ENCODE assay signal across 1 cellular context in the genomic region with DNA sequence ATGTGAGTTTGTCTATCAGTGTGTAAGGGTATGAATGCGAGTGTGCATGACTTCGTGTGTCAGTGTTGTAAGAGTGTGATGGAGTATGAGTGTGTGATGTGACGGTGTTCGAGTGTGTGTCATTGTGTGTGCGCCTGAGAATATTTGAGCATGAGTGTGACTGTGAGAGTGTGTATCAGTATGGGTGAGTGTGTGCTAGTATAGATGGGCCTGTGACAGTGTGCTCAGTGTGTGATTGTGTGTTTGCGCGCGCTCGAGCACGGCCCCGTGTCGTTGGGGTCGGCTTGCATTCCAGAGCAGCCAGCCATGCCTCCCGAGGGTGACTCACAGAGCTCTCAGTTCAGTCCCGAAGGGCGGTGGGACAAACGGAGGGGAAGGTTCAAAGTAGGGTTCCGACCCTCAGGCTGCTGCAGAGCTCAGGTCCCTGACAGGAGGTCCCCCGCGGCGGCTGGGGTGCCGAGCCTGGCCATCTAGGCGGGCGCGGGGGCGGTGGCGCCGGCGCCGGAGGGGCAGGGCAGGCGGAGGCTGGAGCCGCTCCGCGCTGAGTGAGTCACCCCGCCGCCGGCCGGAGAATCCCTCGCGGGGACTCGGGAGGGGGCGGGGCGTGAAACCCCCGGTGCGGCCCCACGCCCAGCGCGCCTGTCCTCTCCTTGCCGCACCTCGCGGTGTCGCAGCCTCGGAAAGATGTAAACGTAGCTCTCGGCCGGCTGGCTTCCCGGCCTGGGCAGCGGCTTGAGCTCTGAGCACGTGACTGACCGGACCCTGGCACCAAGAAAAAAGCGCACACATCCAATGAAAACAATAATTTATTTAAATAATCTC.
A peak's percentile ranks its signal among the peaks of the same experiment; 100 is the strongest.
TF ChIP-seq lines count a peak whose summit lies in the region.

No MANE protein-coding gene starts in this region.

TF ChIP-seq in K562, 482 proteins besides CTCF, POLR2A, EP300 and RAD21 (continued from another document and continues in another):
- TF ChIP-seq, protein P1, sequence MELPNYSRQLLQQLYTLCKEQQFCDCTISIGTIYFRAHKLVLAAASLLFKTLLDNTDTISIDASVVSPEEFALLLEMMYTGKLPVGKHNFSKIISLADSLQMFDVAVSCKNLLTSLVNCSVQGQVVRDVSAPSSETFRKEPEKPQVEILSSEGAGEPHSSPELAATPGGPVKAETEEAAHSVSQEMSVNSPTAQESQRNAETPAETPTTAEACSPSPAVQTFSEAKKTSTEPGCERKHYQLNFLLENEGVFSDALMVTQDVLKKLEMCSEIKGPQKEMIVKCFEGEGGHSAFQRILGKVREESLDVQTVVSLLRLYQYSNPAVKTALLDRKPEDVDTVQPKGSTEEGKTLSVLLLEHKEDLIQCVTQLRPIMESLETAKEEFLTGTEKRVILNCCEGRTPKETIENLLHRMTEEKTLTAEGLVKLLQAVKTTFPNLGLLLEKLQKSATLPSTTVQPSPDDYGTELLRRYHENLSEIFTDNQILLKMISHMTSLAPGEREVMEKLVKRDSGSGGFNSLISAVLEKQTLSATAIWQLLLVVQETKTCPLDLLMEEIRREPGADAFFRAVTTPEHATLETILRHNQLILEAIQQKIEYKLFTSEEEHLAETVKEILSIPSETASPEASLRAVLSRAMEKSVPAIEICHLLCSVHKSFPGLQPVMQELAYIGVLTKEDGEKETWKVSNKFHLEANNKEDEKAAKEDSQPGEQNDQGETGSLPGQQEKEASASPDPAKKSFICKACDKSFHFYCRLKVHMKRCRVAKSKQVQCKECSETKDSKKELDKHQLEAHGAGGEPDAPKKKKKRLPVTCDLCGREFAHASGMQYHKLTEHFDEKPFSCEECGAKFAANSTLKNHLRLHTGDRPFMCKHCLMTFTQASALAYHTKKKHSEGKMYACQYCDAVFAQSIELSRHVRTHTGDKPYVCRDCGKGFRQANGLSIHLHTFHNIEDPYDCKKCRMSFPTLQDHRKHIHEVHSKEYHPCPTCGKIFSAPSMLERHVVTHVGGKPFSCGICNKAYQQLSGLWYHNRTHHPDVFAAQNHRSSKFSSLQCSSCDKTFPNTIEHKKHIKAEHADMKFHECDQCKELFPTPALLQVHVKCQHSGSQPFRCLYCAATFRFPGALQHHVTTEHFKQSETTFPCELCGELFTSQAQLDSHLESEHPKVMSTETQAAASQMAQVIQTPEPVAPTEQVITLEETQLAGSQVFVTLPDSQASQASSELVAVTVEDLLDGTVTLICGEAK (IDR thresholded peaks at IDR 0.05), result peak; percentile 66
- TF ChIP-seq, protein P1 (CRISPR knock-in tag; IDR thresholded peaks at IDR 0.05), result no peak
- TF ChIP-seq, protein P2, sequence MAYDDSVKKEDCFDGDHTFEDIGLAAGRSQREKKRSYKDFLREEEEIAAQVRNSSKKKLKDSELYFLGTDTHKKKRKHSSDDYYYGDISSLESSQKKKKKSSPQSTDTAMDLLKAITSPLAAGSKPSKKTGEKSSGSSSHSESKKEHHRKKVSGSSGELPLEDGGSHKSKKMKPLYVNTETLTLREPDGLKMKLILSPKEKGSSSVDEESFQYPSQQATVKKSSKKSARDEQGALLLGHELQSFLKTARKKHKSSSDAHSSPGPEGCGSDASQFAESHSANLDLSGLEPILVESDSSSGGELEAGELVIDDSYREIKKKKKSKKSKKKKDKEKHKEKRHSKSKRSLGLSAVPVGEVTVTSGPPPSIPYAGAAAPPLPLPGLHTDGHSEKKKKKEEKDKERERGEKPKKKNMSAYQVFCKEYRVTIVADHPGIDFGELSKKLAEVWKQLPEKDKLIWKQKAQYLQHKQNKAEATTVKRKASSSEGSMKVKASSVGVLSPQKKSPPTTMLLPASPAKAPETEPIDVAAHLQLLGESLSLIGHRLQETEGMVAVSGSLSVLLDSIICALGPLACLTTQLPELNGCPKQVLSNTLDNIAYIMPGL (CRISPR knock-in tag; IDR thresholded peaks at IDR 0.05), result 0 out of 2 replicates have a peak, but pooled peaks have one; percentile 33
- TF ChIP-seq MEIS2 (IDR thresholded peaks at IDR 0.05; ENCODE audit: partially characterized antibody), result peak; percentile 58
- peak; percentile 86 for TF ChIP-seq TARDBP (IDR thresholded peaks at IDR 0.05)
- TF ChIP-seq MAFG (tag; conservative IDR thresholded peaks at IDR 0.05), result no peak
- TF ChIP-seq CREM (IDR thresholded peaks at IDR 0.05; ENCODE audit: low read depth), result peak; percentile 60; the same call in 1 of the 2 replicates
- peak; percentile 69; the same call in 1 of the 2 replicates for TF ChIP-seq NR2C2 (CRISPR knock-in tag; IDR thresholded peaks at IDR 0.05)
- TF ChIP-seq NR2C2 (tag; IDR thresholded peaks at IDR 0.05), result peak; percentile 70
- TF ChIP-seq, protein P3, sequence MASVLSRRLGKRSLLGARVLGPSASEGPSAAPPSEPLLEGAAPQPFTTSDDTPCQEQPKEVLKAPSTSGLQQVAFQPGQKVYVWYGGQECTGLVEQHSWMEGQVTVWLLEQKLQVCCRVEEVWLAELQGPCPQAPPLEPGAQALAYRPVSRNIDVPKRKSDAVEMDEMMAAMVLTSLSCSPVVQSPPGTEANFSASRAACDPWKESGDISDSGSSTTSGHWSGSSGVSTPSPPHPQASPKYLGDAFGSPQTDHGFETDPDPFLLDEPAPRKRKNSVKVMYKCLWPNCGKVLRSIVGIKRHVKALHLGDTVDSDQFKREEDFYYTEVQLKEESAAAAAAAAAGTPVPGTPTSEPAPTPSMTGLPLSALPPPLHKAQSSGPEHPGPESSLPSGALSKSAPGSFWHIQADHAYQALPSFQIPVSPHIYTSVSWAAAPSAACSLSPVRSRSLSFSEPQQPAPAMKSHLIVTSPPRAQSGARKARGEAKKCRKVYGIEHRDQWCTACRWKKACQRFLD (CRISPR knock-in tag; IDR thresholded peaks at IDR 0.05), result peak; percentile 91
- TF ChIP-seq PHF20 (IDR thresholded peaks at IDR 0.05; ENCODE audit: partially characterized antibody), result peak; percentile 51
- TF ChIP-seq CLOCK (CRISPR knock-in tag; IDR thresholded peaks at IDR 0.05; ENCODE audit: borderline replicate concordance), result no peak
- TF ChIP-seq ESRRA (IDR thresholded peaks at IDR 0.05; ENCODE audit: borderline replicate concordance, low read depth), result peak; percentile 60; the same call in 1 of the 2 replicates
- no peak for TF ChIP-seq NEUROD1 (IDR thresholded peaks at IDR 0.05; ENCODE audit: borderline replicate concordance, low read depth, low read length, partially characterized antibody)
- TF ChIP-seq ELF1 (tag; IDR thresholded peaks at IDR 0.05), result no peak
- TF ChIP-seq XRCC5 (IDR thresholded peaks at IDR 0.05; ENCODE audit: low read depth, low read length), result no peak
- TF ChIP-seq ZSCAN32 (CRISPR knock-in tag; IDR thresholded peaks at IDR 0.05), result no peak
- peak; percentile 83 to 85 for TF ChIP-seq NRF1 (conservative IDR thresholded peaks at IDR 0.05 in 1 of 2, IDR thresholded peaks at IDR 0.05 in 1 of 2)
- TF ChIP-seq HDAC2 (IDR thresholded peaks at IDR 0.05), result peak; percentile 24; the same call in 1 of the 2 replicates
- TF ChIP-seq, protein P4, sequence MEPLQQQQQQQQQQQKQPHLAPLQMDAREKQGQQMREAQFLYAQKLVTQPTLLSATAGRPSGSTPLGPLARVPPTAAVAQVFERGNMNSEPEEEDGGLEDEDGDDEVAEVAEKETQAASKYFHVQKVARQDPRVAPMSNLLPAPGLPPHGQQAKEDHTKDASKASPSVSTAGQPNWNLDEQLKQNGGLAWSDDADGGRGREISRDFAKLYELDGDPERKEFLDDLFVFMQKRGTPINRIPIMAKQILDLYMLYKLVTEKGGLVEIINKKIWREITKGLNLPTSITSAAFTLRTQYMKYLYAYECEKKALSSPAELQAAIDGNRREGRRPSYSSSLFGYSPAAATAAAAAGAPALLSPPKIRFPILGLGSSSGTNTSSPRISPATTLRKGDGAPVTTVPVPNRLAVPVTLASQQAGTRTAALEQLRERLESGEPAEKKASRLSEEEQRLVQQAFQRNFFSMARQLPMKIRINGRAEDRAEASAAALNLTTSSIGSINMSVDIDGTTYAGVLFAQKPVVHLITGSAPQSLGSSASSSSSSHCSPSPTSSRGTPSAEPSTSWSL (CRISPR knock-in tag; IDR thresholded peaks at IDR 0.05; ENCODE audit: borderline replicate concordance), result no peak
- no peak for TF ChIP-seq STAT5B (CRISPR knock-in tag; IDR thresholded peaks at IDR 0.05)
- 0 out of 2 replicates have a peak, but pooled peaks have one; percentile 24 for TF ChIP-seq KHSRP (IDR thresholded peaks at IDR 0.05)
